ENCODE assay signal across 27 cellular contexts in the genomic region with DNA sequence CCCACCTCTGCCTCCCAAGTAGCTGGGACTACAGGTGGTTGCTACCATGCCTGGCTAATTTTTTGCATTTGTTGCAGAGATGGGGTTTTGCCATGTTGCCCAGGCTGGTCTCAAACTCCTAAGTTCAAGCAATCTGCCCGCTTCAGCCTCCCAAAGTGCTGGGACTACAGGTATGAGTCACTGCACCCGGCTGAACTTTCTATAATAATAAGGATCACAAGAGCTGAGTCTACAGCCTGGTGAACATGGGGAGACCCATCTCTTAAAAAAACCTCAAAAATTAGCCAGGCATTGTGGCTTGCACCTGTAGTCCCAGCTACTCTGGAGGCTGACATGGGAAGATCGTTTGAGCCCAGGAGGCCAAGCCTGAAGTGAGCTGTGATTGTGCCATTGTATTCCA. TPM values are rescaled to one million over a fixed set of nuclear protein-coding genes. Genes with fewer than 3 reads are reported as not detected.
DNase-seq lines count a peak whose midpoint lies in the region; ATAC-seq and TF ChIP-seq lines count a peak whose summit lies in the region.
"Had no signal": no experiment of that assay in that cellular context is flagged by ENCODE, and none has a peak within 500 bp of the region (broad histone marks: within the 10 kb centered on the region; RNA-seq: fewer than 3 reads in every experiment).

No MANE protein-coding gene starts in this region.

- intact Hi-C loops in sciatic nerve (cut with DNase I), result no loop called here

- TF ChIP-seq CTCF in GM12865 (IDR thresholded peaks at IDR 0.05; ENCODE audit: insufficient read depth, low read depth, low read length, missing control alignments) (no peak), fibroblast of mammary gland (conservative IDR thresholded peaks at IDR 0.05; ENCODE audit: control insufficient read depth, insufficient read depth, low read depth, low read length) (no peak)

- ATAC-seq in HG02759 (IDR thresholded peaks at IDR 0.05; ENCODE audit: unreplicated experiment) (peak; percentile 80), HG03442 (IDR thresholded peaks at IDR 0.05; ENCODE audit: unreplicated experiment) (peak; percentile 54), sciatic nerve (no peak)
- ATAC-seq: HepG2, Right ventricle myocardium inferior, SK-N-SH treated with all-trans-retinoic acid at 6 μM for 48 hours had no signal

- DNase-seq in GM12865 (ENCODE audit: low read depth) (peak; percentile 27), fibroblast of mammary gland (ENCODE audit: low read depth) (peak; percentile 9), LoVo (ENCODE audit: low spot score) (no peak), COR-L47 (lab: John Stamatoyannopoulos, UW) (no peak), sciatic nerve (ENCODE audit: low spot score) (no peak)
- DNase-seq: 8988T; ACHN; BE2C; Calu3; CD8-positive, alpha-beta memory T cell; DMS79 treated with DMSO at 0.1 percent for 48 hours; HCEC 1CT; Karpas-422; MV-4-11; NCI-H1105; NCI-H1436 treated with DMSO at 0.1 percent for 48 hours; NCI-H187 treated with DMSO at 0.1 percent for 48 hours; NCI-H2171 treated with DMSO at 0.1 percent for 48 hours; NCI-H524; NCI-H748 treated with DMSO at 0.1 percent for 48 hours; PC-9; SJCRH30 had no signal

- H3K4me3 ChIP-seq in GM12865 (ENCODE audit: low read depth, low read length) (no peak overlapping the region), fibroblast of mammary gland (ENCODE audit: control insufficient read depth, low read depth, low read length) (no peak overlapping the region)
- H3K4me3 ChIP-seq: PC-9, SJCRH30 had no signal

RNA-seq across cellular contexts. Expression of a gene that starts 53.5 kb away (rescaled TPM):
- total RNA-seq in sciatic nerve, result 95.4 TPM

Comparison
In these comparisons a context has a peak if more than half of its experiments do, and no peak if none do; other contexts are left out.
1. DNase-seq: peak in GM12865 (single experiment) and fibroblast of mammary gland (single experiment); none in LoVo (single experiment), COR-L47 (single experiment) and sciatic nerve (single experiment).